In the genomic region with DNA sequence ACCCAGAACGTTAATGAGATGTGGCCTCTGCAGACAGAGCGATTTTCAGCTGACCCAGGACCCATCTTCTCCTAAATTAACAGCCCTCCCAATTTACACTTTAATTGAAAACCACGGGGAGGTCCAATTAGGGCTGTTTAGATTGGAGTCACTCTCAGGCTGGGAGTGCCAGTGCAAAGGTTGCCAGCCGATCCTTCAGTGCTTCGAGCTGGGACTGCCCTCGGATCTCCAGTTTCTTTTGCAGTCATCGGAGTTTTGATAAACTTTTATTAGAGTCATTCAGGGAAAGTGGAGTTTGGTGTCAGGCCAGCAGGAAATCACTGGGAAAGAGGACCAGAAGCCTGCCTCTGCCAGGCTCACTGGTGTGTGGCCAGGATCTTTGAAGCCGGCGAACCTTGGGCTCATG, we compare ENCODE assay signal across 16 cellular contexts.
DNase-seq lines count a peak whose midpoint lies in the region; ATAC-seq and TF ChIP-seq lines count a peak whose summit lies in the region.
"Had no signal": no experiment of that assay in that cellular context is flagged by ENCODE, and none has a peak within 500 bp of the region (broad histone marks: within the 10 kb centered on the region; RNA-seq: fewer than 3 reads in every experiment).

No MANE protein-coding gene starts in this region.

- no peaks in the 10 kb centered on the region for H3K27me3 Mint-ChIP-seq in neural crest cell (ENCODE audit: low read depth)
- H3K27me3 Mint-ChIP-seq in activated CD8-positive, alpha-beta memory T cell treated with anti-CD3 and anti-CD28 coated beads, Interleukin-2, amount 10 ng/mL, durations not matched to agents 7 days and 5 days = no peaks in the 10 kb centered on the region

- H3K27ac ChIP-seq in body of pancreas (peak overlapping the region; percentile 69 to 75 (median 70)), right cardiac atrium (ENCODE audit: low read length) (no peak overlapping the region)

- no peaks in the 10 kb centered on the region for H3K27me3 ChIP-seq in body of pancreas
- no peaks in the 10 kb centered on the region for H3K27me3 ChIP-seq in right cardiac atrium (ENCODE audit: control insufficient read depth, insufficient read depth)

- peak overlapping the region; percentile 52 for H3K27ac Mint-ChIP-seq in neural crest cell (ENCODE audit: unreplicated experiment)
- H3K27ac Mint-ChIP-seq in activated CD8-positive, alpha-beta memory T cell treated with anti-CD3 and anti-CD28 coated beads, Interleukin-2, amount 10 ng/mL, durations not matched to agents 7 days and 5 days = no peak overlapping the region
- H3K27ac Mint-ChIP-seq: stimulated activated effector memory CD8-positive, alpha-beta T cell treated with anti-CD3 and anti-CD28 coated beads, Interleukin-12 subunit alpha, Interleukin-12 subunit beta, amount 100 ng/mL, for 72 hours had no signal

- intact Hi-C loops in body of pancreas (cut with DNase I) = loop anchor here (10.0 kb wide), 1 partner anchor 178 kb away; no protein-coding TSS in a partner anchor
- intact Hi-C loops in right cardiac atrium (cut with DNase I) = no loop called here

- ATAC-seq in body of pancreas (peak; percentile 28), right cardiac atrium (peak; percentile 49 to 50), HG03439 (IDR thresholded peaks at IDR 0.05; ENCODE audit: unreplicated experiment) (no peak)
- ATAC-seq in activated CD8-positive, alpha-beta memory T cell treated with anti-CD3 and anti-CD28 coated beads, Interleukin-2, amount 10 ng/mL, durations not matched to agents 7 days and 5 days = no peak
- ATAC-seq: stimulated activated effector memory CD8-positive, alpha-beta T cell treated with anti-CD3 and anti-CD28 coated beads, Interleukin-12 subunit alpha, Interleukin-12 subunit beta, amount 100 ng/mL, for 72 hours had no signal

- TF ChIP-seq POLR2A in body of pancreas (IDR thresholded peaks at IDR 0.05) = no peak

- 1 to 18% methylated on average over 8 to 9 of the region's 9 CpGs for WGBS in body of pancreas, 2 donors
- WGBS in right cardiac atrium = 29% methylated on average over 9 of the region's 9 CpGs

- no peaks in the 10 kb centered on the region for H3K9me3 Mint-ChIP-seq in neural crest cell
- peaks cover 3% of the 10 kb centered on the region for H3K9me3 Mint-ChIP-seq in activated CD8-positive, alpha-beta memory T cell treated with anti-CD3 and anti-CD28 coated beads, Interleukin-2, amount 10 ng/mL, durations not matched to agents 7 days and 5 days (ENCODE audit: low read depth)
- H3K9me3 Mint-ChIP-seq: stimulated activated effector memory CD8-positive, alpha-beta T cell treated with anti-CD3 and anti-CD28 coated beads, Interleukin-12 subunit alpha, Interleukin-12 subunit beta, amount 100 ng/mL, for 72 hours had no signal

- TF ChIP-seq CTCF in body of pancreas (IDR thresholded peaks at IDR 0.05) = peak in 2 of 7 experiments; percentile 9 to 14
- no peak for TF ChIP-seq CTCF in neural crest cell (conservative IDR thresholded peaks at IDR 0.05)

- CTCF ChIA-PET in activated CD8-positive, alpha-beta memory T cell treated with anti-CD3 and anti-CD28 coated beads, Interleukin-2, amount 10 ng/mL, durations not matched to agents 7 days and 5 days (lab: Charles Lee) = no interaction called here

- H3K9me3 ChIP-seq in body of pancreas (no peaks in the 10 kb centered on the region), right cardiac atrium (ENCODE audit: control insufficient read depth, low read length) (no peaks in the 10 kb centered on the region)
- H3K9me3 ChIP-seq: HAP-1 had no signal

- peaks cover 21% of the 10 kb centered on the region for H3K4me1 Mint-ChIP-seq in neural crest cell
- H3K4me1 Mint-ChIP-seq in activated CD8-positive, alpha-beta memory T cell treated with anti-CD3 and anti-CD28 coated beads, Interleukin-2, amount 10 ng/mL, durations not matched to agents 7 days and 5 days = no peaks in the 10 kb centered on the region
- H3K4me1 Mint-ChIP-seq: stimulated activated effector memory CD8-positive, alpha-beta T cell treated with anti-CD3 and anti-CD28 coated beads, Interleukin-12 subunit alpha, Interleukin-12 subunit beta, amount 100 ng/mL, for 72 hours had no signal

- H3K4me1 ChIP-seq in body of pancreas (peaks cover 21% of the 10 kb centered on the region), right cardiac atrium (ENCODE audit: control insufficient read depth, insufficient read depth, low read length) (no peaks in the 10 kb centered on the region)
- H3K4me1 ChIP-seq: HAP-1 had no signal

- no peak overlapping the region for H3K4me3 Mint-ChIP-seq in neural crest cell
- no peak overlapping the region for H3K4me3 Mint-ChIP-seq in activated CD8-positive, alpha-beta memory T cell treated with anti-CD3 and anti-CD28 coated beads, Interleukin-2, amount 10 ng/mL, durations not matched to agents 7 days and 5 days
- H3K4me3 Mint-ChIP-seq: stimulated activated effector memory CD8-positive, alpha-beta T cell treated with anti-CD3 and anti-CD28 coated beads, Interleukin-12 subunit alpha, Interleukin-12 subunit beta, amount 100 ng/mL, for 72 hours had no signal

- peaks cover 16% of the 10 kb centered on the region for H3K36me3 Mint-ChIP-seq in neural crest cell (ENCODE audit: low read depth)
- no peaks in the 10 kb centered on the region for H3K36me3 Mint-ChIP-seq in activated CD8-positive, alpha-beta memory T cell treated with anti-CD3 and anti-CD28 coated beads, Interleukin-2, amount 10 ng/mL, durations not matched to agents 7 days and 5 days
- H3K36me3 Mint-ChIP-seq: stimulated activated effector memory CD8-positive, alpha-beta T cell treated with anti-CD3 and anti-CD28 coated beads, Interleukin-12 subunit alpha, Interleukin-12 subunit beta, amount 100 ng/mL, for 72 hours had no signal

- H3K4me3 ChIP-seq in body of pancreas = no peak overlapping the region
- no peak overlapping the region for H3K4me3 ChIP-seq in right cardiac atrium (ENCODE audit: low read length)
- H3K4me3 ChIP-seq: HAP-1 had no signal

- H3K36me3 ChIP-seq in body of pancreas (replicated peaks in 1 of 2; ENCODE audit: insufficient read depth in 1 of 2, low read depth in 2 of 2) = no peaks in the 10 kb centered on the region
- H3K36me3 ChIP-seq: HAP-1 had no signal

- peak; percentile 16 for DNase-seq in HT-29 (ENCODE audit: low spot score)
- peak; percentile 37 to 60 (median 42) for DNase-seq in body of pancreas
- peak in 2 of 3 donors; percentile 49 to 50 for DNase-seq in right cardiac atrium
- DNase-seq in neural crest cell (ENCODE audit: low read depth, low spot score) = no peak
- no peak for DNase-seq in hippocampal formation (lab: John Stamatoyannopoulos, UW)
- no peak for DNase-seq in activated CD8-positive, alpha-beta memory T cell treated with anti-CD3 and anti-CD28 coated beads, Interleukin-2, amount 10 ng/mL, durations not matched to agents 7 days and 5 days
- no peak for DNase-seq in CD1c-positive myeloid dendritic cell (ENCODE audit: extremely low spot score)
- DNase-seq: activated CD4-positive, CD25-positive, alpha-beta regulatory T cell; COR-L47; cortex of kidney; NCI-H2081 treated with DMSO at 0.1 percent for 48 hours; NCI-H748 treated with DMSO at 0.1 percent for 48 hours; T-helper 1 cell had no signal

Comparison
In these comparisons a context has a peak if more than half of its experiments do, and no peak if none do; other contexts are left out.
1. DNase-seq: peak in HT-29 (single experiment), body of pancreas (4 of 4) and right cardiac atrium (2 of 3); none in neural crest cell (single experiment), hippocampal formation (0 of 2), activated CD8-positive, alpha-beta memory T cell treated with anti-CD3 and anti-CD28 coated beads, Interleukin-2, amount 10 ng/mL, durations not matched to agents 7 days and 5 days (single experiment) and CD1c-positive myeloid dendritic cell (single experiment).
2. ATAC-seq: peak in body of pancreas (single experiment) and right cardiac atrium (2 of 2); none in HG03439 (single experiment) and activated CD8-positive, alpha-beta memory T cell treated with anti-CD3 and anti-CD28 coated beads, Interleukin-2, amount 10 ng/mL, durations not matched to agents 7 days and 5 days (single experiment).